ENCODE assay signal across 20 cellular contexts in genomic region chr18:24875286-24875685, GRCh38.
"Had no signal": no experiment of that assay in that cellular context is flagged by ENCODE, and none has a peak within 500 bp of the region (broad histone marks: within the 10 kb centered on the region; RNA-seq: fewer than 3 reads in every experiment).

No MANE protein-coding gene starts in this region.

- H3K9me3 ChIP-seq: gastrocnemius medialis, left lung, prostate gland, tibial nerve had no signal

- ATAC-seq: activated CD4-positive, CD25-positive, alpha-beta regulatory T cell treated with anti-CD3 and anti-CD28 coated beads, Interleukin-2, amount 50 U/mL, for 24 hours; activated naive CD8-positive, alpha-beta T cell treated with anti-CD3 and anti-CD28 coated beads, Interleukin-2, amount 50 U/mL, for 24 hours; activated T-helper 17 cell treated with anti-CD3 and anti-CD28 coated beads, Interleukin-2, amount 50 U/mL, for 72 hours; gastrocnemius medialis; left lung; natural killer cell had no signal

- H3K4me3 ChIP-seq: gastrocnemius medialis, left lung, prostate gland, tibial nerve had no signal

- FAIRE-seq: islet of Langerhans, small intestine had no signal

- H3K4me1 ChIP-seq: gastrocnemius medialis, left lung, prostate gland had no signal

- H3K27ac ChIP-seq: gastrocnemius medialis, left lung, prostate gland, tibial nerve had no signal

- H3K36me3 ChIP-seq: gastrocnemius medialis, left lung, prostate gland, tibial nerve had no signal

- DNase-seq: activated CD4-positive, alpha-beta T cell treated with anti-CD3 and anti-CD28 coated beads, Interleukin-2, amount 50 U/mL, for 4 hours; activated naive CD4-positive, alpha-beta T cell treated with Interleukin-2 at 50 U/mL for 16 hours; activated naive CD8-positive, alpha-beta T cell treated with anti-CD3 and anti-CD28 coated beads, Interleukin-2, amount 50 U/mL, for 24 hours; aorta; cerebellar nuclear complex; effector memory CD4-positive, alpha-beta T cell; gastrocnemius medialis; left lung; natural killer cell; right cardiac atrium; small intestine; stimulated activated CD4-positive, alpha-beta T cell treated with anti-CD3 and anti-CD28 coated beads, Interleukin-4, amount 100 ng/mL, for 4 hours; stimulated activated CD8-positive, alpha-beta memory T cell treated with anti-CD3 and anti-CD28 coated beads, Interleukin-4, amount 100 ng/mL, for 48 hours; stimulated activated naive CD4-positive, alpha-beta T cell treated with Interleukin-2 at 50 U/mL for 16 hours; substantia nigra had no signal

- H3K27me3 ChIP-seq: gastrocnemius medialis, left lung, tibial nerve had no signal
